ENCODE assay signal across 8 cellular contexts in the genomic region with DNA sequence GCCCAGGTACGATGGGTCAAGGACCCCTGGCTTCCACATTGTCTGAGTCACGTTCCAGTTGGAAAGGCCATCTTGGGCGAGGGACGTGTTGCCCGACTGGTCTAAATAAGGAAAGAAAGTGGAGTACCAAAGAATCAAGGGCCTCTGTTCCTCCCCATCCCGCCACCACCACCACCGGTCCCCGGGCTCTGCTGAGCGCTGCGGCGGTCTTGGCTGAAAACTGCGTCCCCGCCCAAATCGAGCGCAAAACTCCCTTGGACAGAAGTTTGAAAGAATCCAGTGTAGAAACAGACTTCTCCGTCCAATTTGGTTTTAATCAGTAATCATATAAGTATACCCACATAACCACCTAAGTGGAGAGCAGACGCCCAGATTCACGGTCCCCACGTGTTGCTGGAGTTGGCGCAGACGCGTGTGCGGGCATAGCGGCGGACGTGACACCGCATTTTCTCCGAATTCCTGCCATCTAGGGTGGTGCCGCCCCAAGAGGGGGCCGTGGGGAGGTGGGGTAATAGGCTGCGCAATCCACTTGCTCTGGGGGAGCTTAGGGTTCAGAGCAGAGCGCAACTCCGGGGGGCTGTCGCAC.
A peak's percentile ranks its signal among the peaks of the same experiment; 100 is the strongest.
DNase-seq lines count a peak whose midpoint lies in the region; ATAC-seq and TF ChIP-seq lines count a peak whose summit lies in the region.

No MANE protein-coding gene starts in this region.

- DNase-seq in GM06990 (ENCODE audit: extremely low read depth, insufficient read length) (peak; percentile 29), PC-9 (peak; percentile 37 to 52), endothelial cell (ENCODE audit: low spot score) (peak; percentile 30), progenitor cell of endocrine pancreas (ENCODE audit: low spot score, unreplicated experiment) (no peak), NCI-H2081 (lab: John Stamatoyannopoulos, UW) (no peak), DMS79 (lab: John Stamatoyannopoulos, UW) (no peak), occipital lobe (lab: John Stamatoyannopoulos, UW) (no peak)

- H3K36me3 Mint-ChIP-seq in endothelial cell (ENCODE audit: low read depth, unreplicated experiment) (peaks cover 4% of the 10 kb centered on the region), progenitor cell of endocrine pancreas (ENCODE audit: insufficient read depth) (peaks cover 9% of the 10 kb centered on the region)

- intact Hi-C loops in PC-9 (cut with micrococcal nuclease; ENCODE audit: unreplicated experiment) = loop anchor here (1.0 to 10.0 kb wide), 5 partner anchors 125 to 456 kb away; no protein-coding TSS in a partner anchor

- H2AFZ ChIP-seq in PC-9 = peak overlapping the region; percentile 87

- H3K4me2 ChIP-seq in PC-9 = peak overlapping the region; percentile 99

- CTCF ChIA-PET in PC-9 (lab: Charles Lee) = interaction anchor here (0.6 to 1.1 kb wide), 5 partner anchors 17 to 818 kb away, joined by 3 to 9 read pairs (median 7); no protein-coding TSS in a partner anchor

- TF ChIP-seq CTCF in GM06990 (IDR thresholded peaks at IDR 0.05; ENCODE audit: insufficient read depth, low read length, poor library complexity, severe bottlenecking) (no peak), PC-9 (conservative IDR thresholded peaks at IDR 0.05) (no peak), endothelial cell (IDR thresholded peaks at IDR 0.05; ENCODE audit: unreplicated experiment) (no peak), progenitor cell of endocrine pancreas (IDR thresholded peaks at IDR 0.05; ENCODE audit: unreplicated experiment) (no peak)

- POLR2A ChIA-PET in PC-9 (lab: Charles Lee; ENCODE audit: unreplicated experiment) = interaction anchor here (0.6 to 0.7 kb wide), 3 partner anchors 111 to 1496 kb away, joined by 3 to 25 read pairs (median 4); partner anchors contain the start of gene VIPR1

- peaks cover 2% of the 10 kb centered on the region; the same call in 1 of the 2 replicates for H3K27me3 ChIP-seq in GM06990 (replicated peaks; ENCODE audit: control insufficient read depth, insufficient read depth, low read length)
- no peaks in the 10 kb centered on the region for H3K27me3 ChIP-seq in PC-9 (ENCODE audit: insufficient read depth, low read depth)

- H3K36me3 ChIP-seq in GM06990 (ENCODE audit: control insufficient read depth, insufficient read depth, low read length) (no peaks in the 10 kb centered on the region), PC-9 (ENCODE audit: low read depth) (peaks cover 5% of the 10 kb centered on the region; the same call in 1 of the 2 replicates)

- BruUV-seq in PC-9 (replicated peaks; lab: Mats Ljungman, UMichigan) = no TSS peak

- peaks cover 17% of the 10 kb centered on the region for H4K20me1 ChIP-seq in PC-9 (ENCODE audit: insufficient read depth)

- peak overlapping the region; percentile 85 for H3K4me3 Mint-ChIP-seq in endothelial cell (ENCODE audit: unreplicated experiment)
- H3K4me3 Mint-ChIP-seq in progenitor cell of endocrine pancreas (ENCODE audit: low read depth) = peak overlapping the region; percentile 74

- H3F3A ChIP-seq in PC-9 (ENCODE audit: insufficient read depth, low read depth) = peaks cover 26% of the 10 kb centered on the region; the same call in 1 of the 2 replicates

- no peaks in the 10 kb centered on the region for H3K9me2 ChIP-seq in PC-9 (ENCODE audit: insufficient read depth)

- H3K27ac Mint-ChIP-seq in endothelial cell (ENCODE audit: unreplicated experiment) (no peak overlapping the region), progenitor cell of endocrine pancreas (no peak overlapping the region)

- H3K79me2 ChIP-seq in PC-9 (ENCODE audit: low read depth) = peaks cover 60% of the 10 kb centered on the region

- H3K27me3 Mint-ChIP-seq in endothelial cell (ENCODE audit: unreplicated experiment) = peaks cover 44% of the 10 kb centered on the region
- peaks cover 87% of the 10 kb centered on the region for H3K27me3 Mint-ChIP-seq in progenitor cell of endocrine pancreas

- H3K4me3 ChIP-seq in GM06990 (replicated peaks; ENCODE audit: low read depth, low read length) = peak overlapping the region; percentile 60
- H3K4me3 ChIP-seq in PC-9 = peak overlapping the region; percentile 70

- H3K4me1 Mint-ChIP-seq in endothelial cell (ENCODE audit: unreplicated experiment) (peaks cover 32% of the 10 kb centered on the region), progenitor cell of endocrine pancreas (ENCODE audit: low read depth) (peaks cover 31% of the 10 kb centered on the region)

- ATAC-seq in HG02763 (IDR thresholded peaks at IDR 0.05; ENCODE audit: unreplicated experiment) = no peak

- H3K4me1 ChIP-seq in PC-9 (replicated peaks; ENCODE audit: insufficient read depth) = peaks cover 26% of the 10 kb centered on the region

- H3K9me3 ChIP-seq in PC-9 (ENCODE audit: insufficient read depth, low read depth) = no peaks in the 10 kb centered on the region

- H3K27ac ChIP-seq in PC-9 = peak overlapping the region; percentile 88

- H3K9me3 Mint-ChIP-seq in endothelial cell (ENCODE audit: unreplicated experiment) = peaks cover 6% of the 10 kb centered on the region
- peaks cover 15% of the 10 kb centered on the region for H3K9me3 Mint-ChIP-seq in progenitor cell of endocrine pancreas (ENCODE audit: low read depth)

Comparison
In these comparisons a context has a peak if more than half of its experiments do, and no peak if none do; other contexts are left out.
1. DNase-seq: peak in GM06990 (single experiment), PC-9 (2 of 2) and endothelial cell (single experiment); none in progenitor cell of endocrine pancreas (single experiment), NCI-H2081 (0 of 2), DMS79 (single experiment) and occipital lobe (single experiment).